ENCODE assay signal across 1 cellular context in genomic region chr2:154462634-154463033, GRCh38.
TF ChIP-seq lines count a peak whose summit lies in the region.

No MANE protein-coding gene starts in this region.

TF ChIP-seq in HepG2, 621 proteins besides CTCF, POLR2A, EP300 and RAD21 (continued from another document and continues in another):
- TF ChIP-seq PRDM4 (CRISPR knock-in tag; IDR thresholded peaks at IDR 0.05; ENCODE audit: borderline replicate concordance) (no peak), ZNF124 (CRISPR knock-in tag; IDR thresholded peaks at IDR 0.05) (no peak), ZBTB2 (CRISPR knock-in tag; IDR thresholded peaks at IDR 0.05; ENCODE audit: low read depth) (no peak), REPIN1 (CRISPR knock-in tag; IDR thresholded peaks at IDR 0.05; ENCODE audit: borderline replicate concordance, low read depth) (peak; percentile 39; the same call in 1 of the 2 replicates), NR2F1 (CRISPR knock-in tag; IDR thresholded peaks at IDR 0.05) (no peak), HOXA3 (CRISPR knock-in tag; IDR thresholded peaks at IDR 0.05) (no peak), ZNF577 (CRISPR knock-in tag; IDR thresholded peaks at IDR 0.05; ENCODE audit: borderline replicate concordance, low read depth) (no peak), NFYC (CRISPR knock-in tag; IDR thresholded peaks at IDR 0.05) (no peak), RBAK (CRISPR knock-in tag; IDR thresholded peaks at IDR 0.05) (no peak), ZFP82 (CRISPR knock-in tag; IDR thresholded peaks at IDR 0.05; ENCODE audit: borderline replicate concordance) (no peak), ZNF839 (CRISPR knock-in tag; IDR thresholded peaks at IDR 0.05; ENCODE audit: borderline replicate concordance) (no peak), FOXO4 (CRISPR knock-in tag; conservative IDR thresholded peaks at IDR 0.05) (no peak), UBTF (CRISPR knock-in tag; IDR thresholded peaks at IDR 0.05) (no peak), FOXA3 (CRISPR knock-in tag; IDR thresholded peaks at IDR 0.05) (peak; percentile 91), ZNF232 (CRISPR knock-in tag; IDR thresholded peaks at IDR 0.05; ENCODE audit: borderline replicate concordance) (no peak), THAP9 (CRISPR knock-in tag; IDR thresholded peaks at IDR 0.05; ENCODE audit: borderline replicate concordance) (no peak), ZNF280D (CRISPR knock-in tag; IDR thresholded peaks at IDR 0.05) (no peak), ZNF660 (CRISPR knock-in tag; IDR thresholded peaks at IDR 0.05; ENCODE audit: borderline replicate concordance, low read depth) (no peak), TSC22D2 (CRISPR knock-in tag; IDR thresholded peaks at IDR 0.05; ENCODE audit: borderline replicate concordance) (no peak), DR1 (CRISPR knock-in tag; IDR thresholded peaks at IDR 0.05) (no peak), HNRNPUL1 (IDR thresholded peaks at IDR 0.05; ENCODE audit: low read depth, low read length) (no peak), MAFF (IDR thresholded peaks at IDR 0.05; ENCODE audit: low read depth, low read length) (no peak), ZNF230 (CRISPR knock-in tag; IDR thresholded peaks at IDR 0.05) (no peak), ZNF235 (CRISPR knock-in tag; IDR thresholded peaks at IDR 0.05; ENCODE audit: borderline replicate concordance) (no peak), HOXA5 (CRISPR knock-in tag; IDR thresholded peaks at IDR 0.05) (peak; percentile 54; the same call in 1 of the 2 replicates), ZNF740 (CRISPR knock-in tag; IDR thresholded peaks at IDR 0.05) (no peak), ZNF549 (CRISPR knock-in tag; IDR thresholded peaks at IDR 0.05) (no peak), KLF15 (CRISPR knock-in tag; IDR thresholded peaks at IDR 0.05; ENCODE audit: borderline replicate concordance) (no peak), LRRFIP1 (CRISPR knock-in tag; conservative IDR thresholded peaks at IDR 0.05) (no peak), ZNF101 (CRISPR knock-in tag; IDR thresholded peaks at IDR 0.05; ENCODE audit: borderline replicate concordance, low read depth) (no peak), MYPOP (CRISPR knock-in tag; IDR thresholded peaks at IDR 0.05) (no peak), IKZF4 (CRISPR knock-in tag; IDR thresholded peaks at IDR 0.05; ENCODE audit: borderline replicate concordance, low read depth, not compliant biosample characterization) (no peak), BORCS8-MEF2B (CRISPR knock-in tag; IDR thresholded peaks at IDR 0.05) (no peak), SUZ12 (IDR thresholded peaks at IDR 0.05; ENCODE audit: low read depth, low read length) (no peak), SNAPC2 (CRISPR knock-in tag; IDR thresholded peaks at IDR 0.05) (no peak), ZNF44 (CRISPR knock-in tag; IDR thresholded peaks at IDR 0.05) (no peak), FOSL2 (CRISPR knock-in tag; IDR thresholded peaks at IDR 0.05) (no peak), ZNF629 (CRISPR knock-in tag; conservative IDR thresholded peaks at IDR 0.05) (no peak), ZNF296 (CRISPR knock-in tag; conservative IDR thresholded peaks at IDR 0.05) (no peak), ZNF816 (CRISPR knock-in tag; IDR thresholded peaks at IDR 0.05; ENCODE audit: borderline replicate concordance) (no peak), ZNF460 (CRISPR knock-in tag; IDR thresholded peaks at IDR 0.05; ENCODE audit: borderline replicate concordance) (no peak), BRCA1 (CRISPR knock-in tag; IDR thresholded peaks at IDR 0.05) (no peak), DMTF1 (CRISPR knock-in tag; IDR thresholded peaks at IDR 0.05) (no peak), GATAD1 (CRISPR knock-in tag; IDR thresholded peaks at IDR 0.05) (no peak), GLI4 (CRISPR knock-in tag; IDR thresholded peaks at IDR 0.05; ENCODE audit: borderline replicate concordance) (no peak)
